Comparison of ENCODE assay signal across 23 cellular contexts in genomic region chr6:153959281-153959680, GRCh38.
DNase-seq lines count a peak whose midpoint lies in the region; ATAC-seq, FAIRE-seq and TF ChIP-seq lines count a peak whose summit lies in the region.
"Had no signal": no experiment of that assay in that cellular context is flagged by ENCODE, and none has a peak within 500 bp of the region (broad histone marks: within the 10 kb centered on the region; RNA-seq: fewer than 3 reads in every experiment).

No MANE protein-coding gene starts in this region.

- peaks cover 16% of the 10 kb centered on the region; the same call in 2 of the 3 replicates for H3K9me3 Mint-ChIP-seq in GM23338
- H3K9me3 Mint-ChIP-seq: T-cell had no signal

- intact Hi-C loops in left ventricle myocardium inferior (cut with micrococcal nuclease): no loop called here

- TF ChIP-seq CTCF in GM23338 (conservative IDR thresholded peaks at IDR 0.05; ENCODE audit: low read depth in 2 of 2): no peak
- TF ChIP-seq CTCF in epithelial cell of proximal tubule (conservative IDR thresholded peaks at IDR 0.05; ENCODE audit: low read depth, low read length): no peak
- no peak for TF ChIP-seq CTCF in smooth muscle cell (IDR thresholded peaks at IDR 0.05; ENCODE audit: borderline replicate concordance, insufficient read depth, poor library complexity, severe bottlenecking)
- no peak for TF ChIP-seq CTCF in left ventricle myocardium inferior (IDR thresholded peaks at IDR 0.05; ENCODE audit: borderline replicate concordance)

- H3K27me3 Mint-ChIP-seq in GM23338 (ENCODE audit: insufficient read depth, low read depth, poor library complexity): peaks cover 3% of the 10 kb centered on the region
- H3K27me3 Mint-ChIP-seq: T-cell had no signal

- H4K20me1 ChIP-seq in GM23338 (replicated peaks; ENCODE audit: insufficient read depth) (no peaks in the 10 kb centered on the region), smooth muscle cell (ENCODE audit: low read depth) (no peaks in the 10 kb centered on the region)
- H4K20me1 ChIP-seq: BLaER1 had no signal

- no peaks in the 10 kb centered on the region for H3F3A ChIP-seq in GM23338 (replicated peaks; ENCODE audit: low read depth)
- H3F3A ChIP-seq in smooth muscle cell (ENCODE audit: low read depth): no peaks in the 10 kb centered on the region

- H3K27me3 ChIP-seq in GM23338 (ENCODE audit: insufficient read depth) (no peaks in the 10 kb centered on the region), smooth muscle cell (ENCODE audit: low read depth) (no peaks in the 10 kb centered on the region), left ventricle myocardium inferior (ENCODE audit: low read depth) (no peaks in the 10 kb centered on the region)
- H3K27me3 ChIP-seq: BLaER1 had no signal

- FAIRE-seq in RCC 7860 (lab: Jason Lieb, UNC): peak; percentile 74
- FAIRE-seq: GM18507, HTR-8/SVneo had no signal

- no peak overlapping the region for H3K27ac ChIP-seq in GM23338 (ENCODE audit: low read depth)
- no peak overlapping the region for H3K27ac ChIP-seq in smooth muscle cell (ENCODE audit: low read depth)
- no peak overlapping the region for H3K27ac ChIP-seq in left ventricle myocardium inferior (replicated peaks)
- H3K27ac ChIP-seq: BLaER1, KMS-11, SK-N-MC had no signal

- H3K36me3 Mint-ChIP-seq in GM23338 (ENCODE audit: low read depth): peaks cover 17% of the 10 kb centered on the region
- H3K36me3 Mint-ChIP-seq: CD4-positive, alpha-beta memory T cell; T-cell had no signal

- H3K79me2 ChIP-seq in GM23338 (replicated peaks; ENCODE audit: insufficient read depth) (no peaks in the 10 kb centered on the region), smooth muscle cell (ENCODE audit: low read depth) (no peaks in the 10 kb centered on the region)

- ATAC-seq in GM23338 (peak; percentile 22; the same call in 1 of the 3 replicates), GM19452 (IDR thresholded peaks at IDR 0.05; ENCODE audit: unreplicated experiment) (no peak), GM18873 (IDR thresholded peaks at IDR 0.05; ENCODE audit: low FRiP score, unreplicated experiment) (no peak)
- ATAC-seq: T-cell had no signal

- H3K4me1 ChIP-seq in GM23338 (ENCODE audit: insufficient read depth) (no peaks in the 10 kb centered on the region; the same call in 1 of the 2 replicates), smooth muscle cell (ENCODE audit: low read depth) (no peaks in the 10 kb centered on the region), left ventricle myocardium inferior (no peaks in the 10 kb centered on the region)
- H3K4me1 ChIP-seq: BLaER1 had no signal

- 53% methylated on average over 1 of the region's 1 CpG for WGBS in smooth muscle cell (ENCODE audit: low lambda C conversion rate)

- H3K36me3 ChIP-seq in GM23338 (ENCODE audit: insufficient read depth) (no peaks in the 10 kb centered on the region), smooth muscle cell (ENCODE audit: low read depth) (no peaks in the 10 kb centered on the region), left ventricle myocardium inferior (no peaks in the 10 kb centered on the region)
- H3K36me3 ChIP-seq: BLaER1 had no signal

- H3K27ac Mint-ChIP-seq in GM23338: peak overlapping the region; percentile 38
- H3K27ac Mint-ChIP-seq: CD4-positive, alpha-beta memory T cell; T-cell had no signal

- H3K4me3 ChIP-seq in GM23338 (no peak overlapping the region), epithelial cell of proximal tubule (ENCODE audit: low read depth, low read length) (no peak overlapping the region), smooth muscle cell (no peak overlapping the region), left ventricle myocardium inferior (no peak overlapping the region)
- H3K4me3 ChIP-seq: BLaER1, SK-N-MC had no signal

- no peak overlapping the region for H2AFZ ChIP-seq in GM23338
- H2AFZ ChIP-seq in smooth muscle cell (ENCODE audit: low read depth): no peak overlapping the region

- no peak for DNase-seq in GM23338 (ENCODE audit: low spot score)
- peak; percentile 61 for DNase-seq in RCC 7860 (ENCODE audit: low spot score)
- DNase-seq in epithelial cell of proximal tubule (ENCODE audit: low read depth): peak; percentile 61
- DNase-seq in smooth muscle cell (lab: John Stamatoyannopoulos, UW; ENCODE audit: unreplicated experiment): no peak
- DNase-seq in left ventricle myocardium inferior: no peak
- DNase-seq: CD4-positive, alpha-beta memory T cell; GDM1; GOT3; NCI-H1694 treated with DMSO at 0.1 percent for 48 hours; NCI-H2081 treated with DMSO at 0.1 percent for 48 hours; NCI-H2171 treated with DMSO at 0.1 percent for 48 hours; NCI-H446; NCI-H526; RPMI8226; SHP77 treated with DMSO at 0.1 percent for 48 hours; T-cell had no signal

- H3K9me2 ChIP-seq in GM23338 (ENCODE audit: insufficient read depth): peaks cover 13% of the 10 kb centered on the region

- H3K4me2 ChIP-seq in GM23338 (peak overlapping the region; percentile 35; the same call in 1 of the 2 replicates), smooth muscle cell (peak overlapping the region; percentile 35)
- H3K4me2 ChIP-seq: BLaER1, KMS-11 had no signal

- peaks cover 15% of the 10 kb centered on the region for H3K4me1 Mint-ChIP-seq in GM23338
- H3K4me1 Mint-ChIP-seq: CD4-positive, alpha-beta memory T cell had no signal

- H3K9me3 ChIP-seq in smooth muscle cell (replicated peaks; ENCODE audit: low read depth): no peaks in the 10 kb centered on the region
- H3K9me3 ChIP-seq in left ventricle myocardium inferior (replicated peaks): no peaks in the 10 kb centered on the region
- H3K9me3 ChIP-seq: BLaER1 had no signal

- no peak overlapping the region for H3K4me3 Mint-ChIP-seq in GM23338
- H3K4me3 Mint-ChIP-seq: CD4-positive, alpha-beta memory T cell; T-cell had no signal

- H3K9ac ChIP-seq in smooth muscle cell (ENCODE audit: low read depth): no peak overlapping the region
- H3K9ac ChIP-seq: BLaER1, KMS-11 had no signal

TF ChIP-seq in GM23338, 12 proteins besides CTCF, POLR2A, EP300 and RAD21 (continues in another document):
- TF ChIP-seq NANOG (IDR thresholded peaks at IDR 0.05; ENCODE audit: borderline replicate concordance) (no peak), EZH2phosphoT487 (IDR thresholded peaks at IDR 0.05; ENCODE audit: unreplicated experiment) (no peak), REST (IDR thresholded peaks at IDR 0.05; ENCODE audit: unreplicated experiment) (no peak)

Comparison
In these comparisons a context has a peak if more than half of its experiments do, and no peak if none do; other contexts are left out.
1. DNase-seq: peak in RCC 7860 (single experiment) and epithelial cell of proximal tubule (single experiment); none in GM23338 (single experiment), smooth muscle cell (single experiment) and left ventricle myocardium inferior (single experiment).